Comparison of ENCODE assay signal across 2 cellular contexts in genomic region chr2:74420443-74421103, GRCh38.
TF ChIP-seq lines count a peak whose summit lies in the region.

No MANE protein-coding gene starts in this region.

TF ChIP-seq in HEK293, 187 proteins besides CTCF, POLR2A, EP300 and RAD21:
- TF ChIP-seq, protein P1, sequence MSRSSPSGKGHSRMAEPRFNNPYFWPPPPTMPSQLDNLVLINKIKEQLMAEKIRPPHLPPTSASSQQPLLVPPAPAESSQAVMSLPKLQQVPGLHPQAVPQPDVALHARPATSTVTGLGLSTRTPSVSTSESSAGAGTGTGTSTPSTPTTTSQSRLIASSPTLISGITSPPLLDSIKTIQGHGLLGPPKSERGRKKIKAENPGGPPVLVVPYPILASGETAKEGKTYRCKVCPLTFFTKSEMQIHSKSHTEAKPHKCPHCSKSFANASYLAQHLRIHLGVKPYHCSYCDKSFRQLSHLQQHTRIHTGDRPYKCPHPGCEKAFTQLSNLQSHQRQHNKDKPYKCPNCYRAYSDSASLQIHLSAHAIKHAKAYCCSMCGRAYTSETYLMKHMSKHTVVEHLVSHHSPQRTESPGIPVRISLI (tag by site-specific recombination; IDR thresholded peaks at IDR 0.05): peak; percentile 58; the same call in 1 of the 2 replicates
- peak; percentile 58 for TF ChIP-seq PRDM10 (tag by site-specific recombination; IDR thresholded peaks at IDR 0.05)
TF ChIP-seq in HEK293: peak in this region for 2; not testable (repeated sequence) for 185.

TF ChIP-seq in GM12878, 131 proteins besides CTCF, POLR2A, EP300 and RAD21:
- TF ChIP-seq MLLT1 (IDR thresholded peaks at IDR 0.05): peak; percentile 69
